Comparison of ENCODE assay signal across 2 cellular contexts in the genomic region with DNA sequence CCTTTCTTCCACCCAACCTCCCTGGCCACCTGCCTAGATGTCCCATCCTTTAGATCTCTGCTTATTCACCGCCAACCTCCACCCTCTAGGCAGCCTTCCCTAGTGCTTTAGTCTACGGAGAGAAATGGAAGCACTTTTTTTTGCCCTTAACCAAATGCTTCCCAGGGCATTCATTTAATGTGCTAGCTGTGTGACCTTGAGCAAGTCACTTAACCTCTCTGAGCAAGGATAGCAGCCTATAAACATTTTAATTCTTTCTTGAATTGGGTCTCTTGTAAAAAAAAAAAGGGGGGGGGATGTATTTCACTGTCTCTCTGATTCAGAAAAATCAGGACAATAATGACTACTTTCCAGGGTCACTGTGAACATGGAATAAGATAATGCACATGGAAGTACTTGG.
TF ChIP-seq lines count a peak whose summit lies in the region.

No MANE protein-coding gene starts in this region.

TF ChIP-seq in HEK293, 187 proteins besides CTCF, POLR2A, EP300 and RAD21 (continued from another document):
- TF ChIP-seq ZNF391 (tag by site-specific recombination; IDR thresholded peaks at IDR 0.05; ENCODE audit: borderline replicate concordance, low read depth) (no peak), ZNF596 (tag by site-specific recombination; IDR thresholded peaks at IDR 0.05) (no peak)

TF ChIP-seq in IMR-90, 13 proteins besides CTCF, POLR2A, EP300 and RAD21 (continued from another document):
- TF ChIP-seq, protein P1, sequence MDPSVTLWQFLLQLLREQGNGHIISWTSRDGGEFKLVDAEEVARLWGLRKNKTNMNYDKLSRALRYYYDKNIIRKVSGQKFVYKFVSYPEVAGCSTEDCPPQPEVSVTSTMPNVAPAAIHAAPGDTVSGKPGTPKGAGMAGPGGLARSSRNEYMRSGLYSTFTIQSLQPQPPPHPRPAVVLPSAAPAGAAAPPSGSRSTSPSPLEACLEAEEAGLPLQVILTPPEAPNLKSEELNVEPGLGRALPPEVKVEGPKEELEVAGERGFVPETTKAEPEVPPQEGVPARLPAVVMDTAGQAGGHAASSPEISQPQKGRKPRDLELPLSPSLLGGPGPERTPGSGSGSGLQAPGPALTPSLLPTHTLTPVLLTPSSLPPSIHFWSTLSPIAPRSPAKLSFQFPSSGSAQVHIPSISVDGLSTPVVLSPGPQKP (IDR thresholded peaks at IDR 0.05; ENCODE audit: borderline replicate concordance, low read depth, low read length) = no peak
- TF ChIP-seq BHLHE40 (IDR thresholded peaks at IDR 0.05; ENCODE audit: low read depth, low read length) (no peak), MAFK (IDR thresholded peaks at IDR 0.05; ENCODE audit: low read depth, low read length) (no peak), RFX5 (IDR thresholded peaks at IDR 0.05; ENCODE audit: low read depth, low read length) (no peak), SMC3 (IDR thresholded peaks at IDR 0.05; ENCODE audit: low read depth, low read length) (no peak), MAZ (IDR thresholded peaks at IDR 0.05; ENCODE audit: borderline replicate concordance, low read depth, low read length) (no peak), FOS (IDR thresholded peaks at IDR 0.05; ENCODE audit: low read depth, low read length) (no peak), NFE2L2 (IDR thresholded peaks at IDR 0.05; ENCODE audit: low read depth, low read length) (no peak), RCOR1 (IDR thresholded peaks at IDR 0.05; ENCODE audit: insufficient replicate concordance, low read length) (no peak)
